16 cellular contexts compared by ENCODE assay signal in genomic region chr6:72809701-72810379, GRCh38.
"Had no signal": no experiment of that assay in that cellular context is flagged by ENCODE, and none has a peak within 500 bp of the region (broad histone marks: within the 10 kb centered on the region; RNA-seq: fewer than 3 reads in every experiment).

No MANE protein-coding gene starts in this region.

- H3K9me3 ChIP-seq: gastroesophageal sphincter, heart right ventricle, ovary, transverse colon, vagina had no signal

- ATAC-seq: activated T-helper 17 cell treated with anti-CD3 and anti-CD28 coated beads, Interleukin-2, amount 50 U/mL, for 72 hours; gastroesophageal sphincter; heart right ventricle; stimulated activated memory B cell treated with anti-CD40 and anti-IgM and Interleukin-4, amounts not matched to agents 10 μg/mL and 1 μg/mL and 100 μg/mL, for 72 hours had no signal

- H3K27ac Mint-ChIP-seq: activated naive CD4-positive, alpha-beta T cell treated with anti-CD3 and anti-CD28 coated beads for 36 hours; activated T-helper 17 cell treated with anti-CD3 and anti-CD28 coated beads, Interleukin-2, amount 50 U/mL, for 72 hours; dendritic cell treated with granulocyte-macrophage colony-stimulating factor and Interleukin-4, amounts not matched to agents 40 ng/mL and 50 ng/mL, for 4 days; stimulated activated memory B cell treated with anti-CD40 and anti-IgM and Interleukin-4, amounts not matched to agents 10 μg/mL and 1 μg/mL and 100 μg/mL, for 72 hours had no signal

- H3K4me1 ChIP-seq: heart right ventricle, transverse colon, vagina had no signal

- H3K27me3 Mint-ChIP-seq: central memory CD8-positive, alpha-beta T cell; dendritic cell treated with granulocyte-macrophage colony-stimulating factor and Interleukin-4, amounts not matched to agents 40 ng/mL and 50 ng/mL, for 4 days; stimulated activated memory B cell treated with anti-CD40 and anti-IgM and Interleukin-4, amounts not matched to agents 10 μg/mL and 1 μg/mL and 100 μg/mL, for 72 hours had no signal

- H3K4me3 ChIP-seq: gastroesophageal sphincter, heart right ventricle, lung, ovary, transverse colon, vagina had no signal

- H3K36me3 Mint-ChIP-seq: stimulated activated memory B cell treated with anti-CD40 and anti-IgM and Interleukin-4, amounts not matched to agents 10 μg/mL and 1 μg/mL and 100 μg/mL, for 72 hours had no signal

- H3K4me1 Mint-ChIP-seq: activated T-helper 17 cell treated with anti-CD3 and anti-CD28 coated beads, Interleukin-2, amount 50 U/mL, for 72 hours; central memory CD8-positive, alpha-beta T cell had no signal

- H3K9me3 Mint-ChIP-seq: activated T-helper 17 cell treated with anti-CD3 and anti-CD28 coated beads, Interleukin-2, amount 50 U/mL, for 72 hours; central memory CD8-positive, alpha-beta T cell; dendritic cell treated with granulocyte-macrophage colony-stimulating factor and Interleukin-4, amounts not matched to agents 40 ng/mL and 50 ng/mL, for 4 days; stimulated activated memory B cell treated with anti-CD40 and anti-IgM and Interleukin-4, amounts not matched to agents 10 μg/mL and 1 μg/mL and 100 μg/mL, for 72 hours had no signal

- H3K36me3 ChIP-seq: gastroesophageal sphincter, heart right ventricle, ovary, transverse colon, vagina had no signal

- H3K27me3 ChIP-seq: gastroesophageal sphincter, heart right ventricle, ovary, transverse colon, vagina had no signal

- H3K27ac ChIP-seq: gastroesophageal sphincter, heart right ventricle, ovary, transverse colon, vagina had no signal

- DNase-seq: activated CD4-positive, alpha-beta T cell treated with anti-CD3 and anti-CD28 coated beads, Interleukin-2, amount 50 U/mL, for 48 hours; activated CD4-positive, CD25-positive, alpha-beta regulatory T cell treated with anti-CD3 and anti-CD28 coated beads, Interleukin-2, amount 50 U/mL, for 72 hours; activated naive CD4-positive, alpha-beta T cell treated with anti-CD3 and anti-CD28 coated beads for 36 hours; effector memory CD4-positive, alpha-beta T cell; heart right ventricle; midbrain; ovary; stimulated activated CD4-positive, alpha-beta T cell treated with anti-CD3 and anti-CD28 coated beads, Interleukin-2, amount 100 ng/mL, for 48 hours; transverse colon had no signal

- H3K4me3 Mint-ChIP-seq: activated naive CD4-positive, alpha-beta T cell treated with anti-CD3 and anti-CD28 coated beads for 36 hours; activated T-helper 17 cell treated with anti-CD3 and anti-CD28 coated beads, Interleukin-2, amount 50 U/mL, for 72 hours; central memory CD8-positive, alpha-beta T cell; dendritic cell treated with granulocyte-macrophage colony-stimulating factor and Interleukin-4, amounts not matched to agents 40 ng/mL and 50 ng/mL, for 4 days; stimulated activated memory B cell treated with anti-CD40 and anti-IgM and Interleukin-4, amounts not matched to agents 10 μg/mL and 1 μg/mL and 100 μg/mL, for 72 hours had no signal
